ENCODE assay signal across 12 cellular contexts in the genomic region with DNA sequence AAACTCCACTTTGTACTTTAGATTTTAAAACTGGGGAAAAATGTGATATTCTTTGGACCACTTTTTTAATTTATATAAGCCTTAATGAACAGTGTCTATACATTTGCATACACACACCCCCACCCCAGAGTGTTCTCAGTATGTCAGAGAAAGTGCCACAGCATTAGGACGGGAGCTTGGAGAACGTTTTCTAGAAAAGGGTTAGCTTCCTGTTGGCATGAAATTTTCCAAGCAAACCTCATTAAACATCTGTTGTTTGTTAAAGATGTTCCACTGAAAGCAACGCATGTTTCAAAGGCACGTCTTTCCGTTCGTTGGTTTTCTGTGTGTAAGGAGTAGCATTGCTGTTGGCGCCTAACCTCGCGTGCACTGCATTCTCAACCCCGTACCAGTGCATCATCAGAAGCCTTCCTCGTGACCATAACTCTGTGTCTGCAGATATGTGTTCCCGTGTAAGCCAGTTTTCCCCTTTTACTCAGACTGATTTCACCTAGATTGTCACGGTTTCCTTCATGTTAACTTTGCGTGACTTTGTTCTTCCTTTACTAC.
A peak's percentile ranks its signal among the peaks of the same experiment; 100 is the strongest.
DNase-seq lines count a peak whose midpoint lies in the region; ATAC-seq and TF ChIP-seq lines count a peak whose summit lies in the region.
"Had no signal": no experiment of that assay in that cellular context is flagged by ENCODE, and none has a peak within 500 bp of the region (broad histone marks: within the 10 kb centered on the region; RNA-seq: fewer than 3 reads in every experiment).

No MANE protein-coding gene starts in this region.

- POLR2A ChIA-PET in activated CD4-positive, alpha-beta memory T cell treated with anti-CD3 and anti-CD28 coated beads, Interleukin-2, amount 10 ng/mL, durations not matched to agents 7 days and 5 days (lab: Charles Lee), result no interaction called here

- intact Hi-C loops in lower leg skin (cut with DNase I; ENCODE audit: low total_unique reads) (no loop called here), testis (cut with DNase I; ENCODE audit: low total_unique reads) (no loop called here)

- TF ChIP-seq CTCF in AG10803 (conservative IDR thresholded peaks at IDR 0.05; ENCODE audit: low read length) (no peak), lower leg skin (IDR thresholded peaks at IDR 0.05) (no peak), testis (IDR thresholded peaks at IDR 0.05) (no peak)

- TF ChIP-seq POLR2A in lower leg skin (IDR thresholded peaks at IDR 0.05), result no peak
- TF ChIP-seq POLR2A in testis (IDR thresholded peaks at IDR 0.05), result no peak

- peaks cover 38% of the 10 kb centered on the region for H3K4me1 Mint-ChIP-seq in activated CD4-positive, alpha-beta memory T cell treated with anti-CD3 and anti-CD28 coated beads, Interleukin-2, amount 10 ng/mL, durations not matched to agents 7 days and 5 days

- no peak for ATAC-seq in GM18868 (IDR thresholded peaks at IDR 0.05; ENCODE audit: unreplicated experiment)

- H3K36me3 ChIP-seq in testis (ENCODE audit: low read depth, missing control alignments), result no peaks in the 10 kb centered on the region

- H3K36me3 Mint-ChIP-seq in activated CD4-positive, alpha-beta memory T cell treated with anti-CD3 and anti-CD28 coated beads, Interleukin-2, amount 10 ng/mL, durations not matched to agents 7 days and 5 days (ENCODE audit: low read depth), result no peaks in the 10 kb centered on the region
- H3K36me3 Mint-ChIP-seq: activated naive CD8-positive, alpha-beta T cell had no signal

- no peaks in the 10 kb centered on the region for H3K27me3 ChIP-seq in testis
- H3K27me3 ChIP-seq: heart right ventricle had no signal

- H3K27ac Mint-ChIP-seq in activated CD4-positive, alpha-beta memory T cell treated with anti-CD3 and anti-CD28 coated beads, Interleukin-2, amount 10 ng/mL, durations not matched to agents 7 days and 5 days, result peak overlapping the region; percentile 69
- H3K27ac Mint-ChIP-seq: activated naive CD8-positive, alpha-beta T cell; dendritic cell treated with granulocyte-macrophage colony-stimulating factor and Interleukin-4, amounts not matched to agents 40 ng/mL and 50 ng/mL, for 4 days had no signal

- no peaks in the 10 kb centered on the region for H3K9me3 ChIP-seq in testis
- H3K9me3 ChIP-seq: heart right ventricle had no signal

- peak overlapping the region; percentile 30 for H3K4me3 Mint-ChIP-seq in activated CD4-positive, alpha-beta memory T cell treated with anti-CD3 and anti-CD28 coated beads, Interleukin-2, amount 10 ng/mL, durations not matched to agents 7 days and 5 days
- H3K4me3 Mint-ChIP-seq: activated naive CD8-positive, alpha-beta T cell; dendritic cell treated with granulocyte-macrophage colony-stimulating factor and Interleukin-4, amounts not matched to agents 40 ng/mL and 50 ng/mL, for 4 days had no signal

- H3K4me1 ChIP-seq in testis, result no peaks in the 10 kb centered on the region

- no peaks in the 10 kb centered on the region for H3K9me3 Mint-ChIP-seq in activated CD4-positive, alpha-beta memory T cell treated with anti-CD3 and anti-CD28 coated beads, Interleukin-2, amount 10 ng/mL, durations not matched to agents 7 days and 5 days
- H3K9me3 Mint-ChIP-seq: dendritic cell treated with granulocyte-macrophage colony-stimulating factor and Interleukin-4, amounts not matched to agents 40 ng/mL and 50 ng/mL, for 4 days had no signal

- no peak overlapping the region for H3K4me3 ChIP-seq in AG10803 (ENCODE audit: low read length)
- no peak overlapping the region for H3K4me3 ChIP-seq in lower leg skin (ENCODE audit: low read depth, poor library complexity, severe bottlenecking)
- no peak overlapping the region for H3K4me3 ChIP-seq in testis
- H3K4me3 ChIP-seq: heart right ventricle had no signal

- H3K27ac ChIP-seq in testis, result no peak overlapping the region
- H3K27ac ChIP-seq: heart right ventricle had no signal

- no peaks in the 10 kb centered on the region for H3K27me3 Mint-ChIP-seq in activated CD4-positive, alpha-beta memory T cell treated with anti-CD3 and anti-CD28 coated beads, Interleukin-2, amount 10 ng/mL, durations not matched to agents 7 days and 5 days
- H3K27me3 Mint-ChIP-seq: activated naive CD8-positive, alpha-beta T cell; dendritic cell treated with granulocyte-macrophage colony-stimulating factor and Interleukin-4, amounts not matched to agents 40 ng/mL and 50 ng/mL, for 4 days had no signal

- CTCF ChIA-PET in activated CD4-positive, alpha-beta memory T cell treated with anti-CD3 and anti-CD28 coated beads, Interleukin-2, amount 10 ng/mL, durations not matched to agents 7 days and 5 days (lab: Charles Lee), result interaction anchor here (1.0 to 2.1 kb wide), 6 partner anchors 38 to 271 kb away, joined by 3 to 6 read pairs (median 4); a partner anchor contains a TSS

- 63 to 65% methylated on average over 14 of the region's 14 CpGs for WGBS in lower leg skin, 2 donors
- 65 to 72% methylated on average over 14 of the region's 14 CpGs for WGBS in testis, 2 donors

- DNase-seq in AG10803 (ENCODE audit: low read depth), result peak; percentile 87
- DNase-seq in GM04504 (ENCODE audit: low read depth), result peak; percentile 56
- DNase-seq in activated CD4-positive, alpha-beta memory T cell treated with anti-CD3 and anti-CD28 coated beads, Interleukin-2, amount 10 ng/mL, durations not matched to agents 7 days and 5 days, result peak; percentile 41
- DNase-seq in iris pigment epithelial cell (ENCODE audit: low read depth), result peak; percentile 67
- no peak for DNase-seq in lower leg skin (ENCODE audit: low spot score in 2 of 2)
- no peak for DNase-seq in testis
- DNase-seq in NCI-H526 (lab: John Stamatoyannopoulos, UW), result no peak
- DNase-seq: heart right ventricle, NCI-H1105 had no signal

Comparison
In these comparisons a context has a peak if more than half of its experiments do, and no peak if none do; other contexts are left out.
1. DNase-seq: peak in AG10803 (single experiment), GM04504 (single experiment), activated CD4-positive, alpha-beta memory T cell treated with anti-CD3 and anti-CD28 coated beads, Interleukin-2, amount 10 ng/mL, durations not matched to agents 7 days and 5 days (single experiment) and iris pigment epithelial cell (single experiment); none in lower leg skin (0 of 2), testis (single experiment) and NCI-H526 (0 of 2).